In genomic region chr20:32945710-32946221, GRCh38 we compare ENCODE assay signal across 8 cellular contexts. TPM values are rescaled to one million over a fixed set of nuclear protein-coding genes. Genes with fewer than 3 reads are reported as not detected.
DNase-seq lines count a peak whose midpoint lies in the region; ATAC-seq, FAIRE-seq and TF ChIP-seq lines count a peak whose summit lies in the region.

No MANE protein-coding gene starts in this region.

- WGBS in HepG2 (ENCODE audit: low lambda C conversion rate): 2% methylated on average over 4 of the region's 4 CpGs

- DNase-seq in activated T-cell treated with anti-CD3 and anti-CD28 coated beads, Interleukin-2, amount 50 U/mL, for 24 hours: no peak
- no peak for DNase-seq in activated T-cell treated with anti-CD3 and anti-CD28 coated beads for 4 hours
- peak; percentile 25 for DNase-seq in NCI-H146 treated with DMSO at 0.1 percent for 48 hours (lab: John Stamatoyannopoulos, UW; ENCODE audit: unreplicated experiment)
- no peak for DNase-seq in activated naive CD4-positive, alpha-beta T cell treated with anti-CD3 and anti-CD28 coated beads, Interleukin-2, amount 50 U/mL, for 72 hours (ENCODE audit: low spot score in 2 of 2)
- peak; percentile 55 for DNase-seq in HepG2 (ENCODE audit: low spot score)

- H3K27ac Mint-ChIP-seq in activated T-cell treated with anti-CD3 and anti-CD28 coated beads, Interleukin-2, amount 50 U/mL, for 24 hours: peak overlapping the region; percentile 82
- peak overlapping the region; percentile 89 to 94 for H3K27ac Mint-ChIP-seq in activated naive CD4-positive, alpha-beta T cell treated with anti-CD3 and anti-CD28 coated beads, Interleukin-2, amount 50 U/mL, for 72 hours

- peak; percentile 83 to 90 for ATAC-seq in activated naive CD4-positive, alpha-beta T cell treated with anti-CD3 and anti-CD28 coated beads, Interleukin-2, amount 50 U/mL, for 72 hours
- ATAC-seq in HepG2 (peak; percentile 96), HG03378 (IDR thresholded peaks at IDR 0.05; ENCODE audit: unreplicated experiment) (no peak), HG02840 (IDR thresholded peaks at IDR 0.05; ENCODE audit: low FRiP score, unreplicated experiment) (no peak), HG03095 (IDR thresholded peaks at IDR 0.05; ENCODE audit: unreplicated experiment) (no peak)

- peaks cover 43% of the 10 kb centered on the region for H3K4me1 Mint-ChIP-seq in activated T-cell treated with anti-CD3 and anti-CD28 coated beads, Interleukin-2, amount 50 U/mL, for 24 hours (ENCODE audit: low read depth)

- in situ Hi-C loops in HepG2 (cut with HindIII; ENCODE audit: extremely low pct_ligation_motif_present, low pct_unique_long_range_greater_than_20kb): no loop called here

- no peaks in the 10 kb centered on the region for H3K36me3 Mint-ChIP-seq in activated T-cell treated with anti-CD3 and anti-CD28 coated beads, Interleukin-2, amount 50 U/mL, for 24 hours (ENCODE audit: low read depth)
- peaks cover 0 to 7% of the 10 kb centered on the region in 2 donors for H3K36me3 Mint-ChIP-seq in activated naive CD4-positive, alpha-beta T cell treated with anti-CD3 and anti-CD28 coated beads, Interleukin-2, amount 50 U/mL, for 72 hours

- no peaks in the 10 kb centered on the region for H3K9me3 ChIP-seq in HepG2 (ENCODE audit: low read length)

- no peaks in the 10 kb centered on the region for H3K9me3 Mint-ChIP-seq in activated T-cell treated with anti-CD3 and anti-CD28 coated beads, Interleukin-2, amount 50 U/mL, for 24 hours
- peaks cover 0 to 3% of the 10 kb centered on the region in 2 donors for H3K9me3 Mint-ChIP-seq in activated naive CD4-positive, alpha-beta T cell treated with anti-CD3 and anti-CD28 coated beads, Interleukin-2, amount 50 U/mL, for 72 hours

- FAIRE-seq in HepG2 (lab: Jason Lieb, UNC): peak; percentile 49

- POLR2A ChIA-PET in HepG2 (lab: Yijun Ruan, JAX): interaction anchor here (1.5 kb wide), 1 partner anchor 9 kb away, joined by 3 read pairs; no protein-coding TSS in a partner anchor

- BruUV-seq in HepG2 (replicated peaks; lab: Mats Ljungman, UMichigan): no TSS peak

- H3K27ac ChIP-seq in HepG2 (ENCODE audit: extremely low read length, insufficient read depth, low read length): no peak overlapping the region

- H3K27me3 Mint-ChIP-seq in activated T-cell treated with anti-CD3 and anti-CD28 coated beads, Interleukin-2, amount 50 U/mL, for 24 hours: no peaks in the 10 kb centered on the region

- no peak for TF ChIP-seq POLR2A in HepG2 (IDR thresholded peaks at IDR 0.05; ENCODE audit: insufficient read depth in 1 of 2, low read depth in 2 of 2, low read length in 2 of 2)

- peak; percentile 63 for TF ChIP-seq CTCF in HepG2 (CRISPR knock-in tag; IDR thresholded peaks at IDR 0.05)

- peak overlapping the region; percentile 21 for H3K4me3 Mint-ChIP-seq in activated T-cell treated with anti-CD3 and anti-CD28 coated beads, Interleukin-2, amount 50 U/mL, for 24 hours

- peak; percentile 64 for TF ChIP-seq RAD21 in HepG2 (CRISPR knock-in tag; IDR thresholded peaks at IDR 0.05)

- no peaks in the 10 kb centered on the region for H4K20me1 ChIP-seq in HepG2 (ENCODE audit: insufficient read depth, low read length)

- H3K27me3 ChIP-seq in HepG2 (ENCODE audit: control insufficient read depth in 1 of 2, insufficient read depth in 2 of 2, low read length in 2 of 2): peaks cover 0 to 4% of the 10 kb centered on the region in 2 experiments; a peak in 1 of 5 replicates

- peaks cover 9% of the 10 kb centered on the region for H3K4me1 ChIP-seq in HepG2 (ENCODE audit: insufficient read depth, low read length)

- intact Hi-C loops in HepG2 (cut with micrococcal nuclease; ENCODE audit: unreplicated experiment): loop anchor here (1.0 kb wide), 1 partner anchor 43 kb away; no protein-coding TSS in a partner anchor

- H2AFZ ChIP-seq in HepG2 (ENCODE audit: low read length): no peak overlapping the region

- TF ChIP-seq EP300 in HepG2 (IDR thresholded peaks at IDR 0.05; ENCODE audit: low read depth in 2 of 2, low read length in 2 of 2) (no peak), HepG2 (CRISPR knock-in tag; IDR thresholded peaks at IDR 0.05; ENCODE audit: borderline replicate concordance) (no peak)

- no peak overlapping the region for H3K4me2 ChIP-seq in HepG2 (ENCODE audit: low read depth, low read length)

- no peak overlapping the region for H3K9ac ChIP-seq in HepG2 (ENCODE audit: insufficient read depth, low read depth, low read length)

- H3K36me3 ChIP-seq in HepG2 (replicated peaks in 1 of 2; ENCODE audit: control insufficient read depth in 1 of 2, insufficient read depth in 2 of 2, low read length in 2 of 2): no peaks in the 10 kb centered on the region

- CTCF ChIA-PET in HepG2 (lab: Yijun Ruan, JAX; ENCODE audit: low intra/inter-chr PET ratio, low total read pairs): interaction anchor here (1.4 to 2.6 kb wide), 3 partner anchors 43 to 156 kb away, joined by 6 to 21 read pairs (median 13); no protein-coding TSS in a partner anchor

- no peaks in the 10 kb centered on the region for H3K79me2 ChIP-seq in HepG2 (ENCODE audit: insufficient read depth, low read length)

- no peak overlapping the region for H3K4me3 ChIP-seq in HepG2 (replicated peaks in 1 of 3; ENCODE audit: insufficient read depth in 1 of 3, low read depth in 2 of 3, low read length in 3 of 3)

TF ChIP-seq in HepG2, 621 proteins besides CTCF, POLR2A, EP300 and RAD21 (continues in another document):
- TF ChIP-seq THAP7 (CRISPR knock-in tag; IDR thresholded peaks at IDR 0.05) (no peak), IRF9 (CRISPR knock-in tag; IDR thresholded peaks at IDR 0.05; ENCODE audit: borderline replicate concordance) (no peak), ZSCAN31 (CRISPR knock-in tag; IDR thresholded peaks at IDR 0.05; ENCODE audit: low read depth) (no peak), KDM2A (CRISPR knock-in tag; IDR thresholded peaks at IDR 0.05; ENCODE audit: borderline replicate concordance, low read depth) (no peak), RFXANK (CRISPR knock-in tag; IDR thresholded peaks at IDR 0.05) (no peak), TEAD2 (CRISPR knock-in tag; IDR thresholded peaks at IDR 0.05) (no peak), IKZF5 (CRISPR knock-in tag; IDR thresholded peaks at IDR 0.05) (no peak), ZNF121 (CRISPR knock-in tag; IDR thresholded peaks at IDR 0.05) (no peak), NFIC (IDR thresholded peaks at IDR 0.05; ENCODE audit: low read length) (no peak), ZNF431 (CRISPR knock-in tag; IDR thresholded peaks at IDR 0.05; ENCODE audit: borderline replicate concordance, low read depth) (no peak), ZNF225 (CRISPR knock-in tag; IDR thresholded peaks at IDR 0.05) (no peak), PPARG (CRISPR knock-in tag; conservative IDR thresholded peaks at IDR 0.05) (0 out of 2 replicates have a peak, but pooled peaks have one; percentile 16), MLLT10 (CRISPR knock-in tag; IDR thresholded peaks at IDR 0.05) (no peak), ZNF317 (CRISPR knock-in tag; IDR thresholded peaks at IDR 0.05) (no peak)

RNA-seq across cellular contexts. Expression of gene SUN5, which starts 58.5 kb away (rescaled TPM):
- total RNA-seq in activated naive CD4-positive, alpha-beta T cell treated with anti-CD3 and anti-CD28 coated beads, Interleukin-2, amount 50 U/mL, for 72 hours: not detected
- not detected in 2 replicates for total RNA-seq in HepG2 (2016; rRNA removed; fragmentation: Illumina TruSeq; extraction: Trizol)
- not detected in 2 replicates for total RNA-seq in HepG2 (2016; cell fraction: cytosol; rRNA removed; fragmentation: Illumina TruSeq; extraction: Trizol; ENCODE audit: low read depth)
- total RNA-seq in HepG2 (2016; cell fraction: insoluble cytoplasmic fraction; rRNA removed; fragmentation: Illumina TruSeq; extraction: Trizol): not detected in 2 replicates
- not detected in 2 replicates for total RNA-seq in HepG2 (2016; cell fraction: membrane; rRNA removed; fragmentation: Illumina TruSeq; extraction: Trizol)
- total RNA-seq in HepG2 (2016; cell fraction: nucleus; rRNA removed; fragmentation: Illumina TruSeq; extraction: Trizol): not detected in 2 replicates
- polyA plus RNA-seq in HepG2 (2011; rRNA removed): not detected in 2 replicates
- polyA plus RNA-seq in HepG2 (2011; cell fraction: cytosol; rRNA removed): not detected in 2 replicates
- not detected in 2 replicates for polyA plus RNA-seq in HepG2 (2011; cell fraction: nucleus; rRNA removed)
- not detected in 2 replicates for polyA plus RNA-seq in HepG2 (2012)
- not detected in 2 replicates for polyA plus RNA-seq in HepG2 (2016; cell fraction: cytosol; fragmentation: Illumina TruSeq; extraction: Trizol; ENCODE audit: low read depth)
- polyA plus RNA-seq in HepG2 (2016; cell fraction: insoluble cytoplasmic fraction; fragmentation: Illumina TruSeq; extraction: Trizol; ENCODE audit: low read depth): not detected in 2 replicates
- not detected in 2 replicates for polyA plus RNA-seq in HepG2 (2016; cell fraction: membrane; fragmentation: Illumina TruSeq; extraction: Trizol; ENCODE audit: low read depth)
- not detected in 2 replicates for polyA plus RNA-seq in HepG2 (2016; cell fraction: nucleus; fragmentation: Illumina TruSeq; extraction: Trizol; ENCODE audit: insufficient read depth, low read depth)
- not detected in 2 replicates for polyA minus RNA-seq in HepG2 (2011; rRNA and poly(A)+ RNA removed; ENCODE audit: low replicate concordance)
- not detected in 2 replicates for polyA minus RNA-seq in HepG2 (2011; cell fraction: cytosol; rRNA and poly(A)+ RNA removed)
- not detected in 2 replicates for polyA minus RNA-seq in HepG2 (2011; cell fraction: nucleus; rRNA and poly(A)+ RNA removed)

Comparison
In these comparisons a context has a peak if more than half of its experiments do, and no peak if none do; other contexts are left out.
1. DNase-seq: peak in NCI-H146 treated with DMSO at 0.1 percent for 48 hours (single experiment) and HepG2 (single experiment); none in activated T-cell treated with anti-CD3 and anti-CD28 coated beads, Interleukin-2, amount 50 U/mL, for 24 hours (single experiment), activated T-cell treated with anti-CD3 and anti-CD28 coated beads for 4 hours (single experiment) and activated naive CD4-positive, alpha-beta T cell treated with anti-CD3 and anti-CD28 coated beads, Interleukin-2, amount 50 U/mL, for 72 hours (0 of 2).
2. ATAC-seq: peak in activated naive CD4-positive, alpha-beta T cell treated with anti-CD3 and anti-CD28 coated beads, Interleukin-2, amount 50 U/mL, for 72 hours (2 of 2) and HepG2 (single experiment); none in HG03378 (single experiment), HG02840 (single experiment) and HG03095 (single experiment).